Comparison of ENCODE assay signal across 26 cellular contexts in the genomic region with DNA sequence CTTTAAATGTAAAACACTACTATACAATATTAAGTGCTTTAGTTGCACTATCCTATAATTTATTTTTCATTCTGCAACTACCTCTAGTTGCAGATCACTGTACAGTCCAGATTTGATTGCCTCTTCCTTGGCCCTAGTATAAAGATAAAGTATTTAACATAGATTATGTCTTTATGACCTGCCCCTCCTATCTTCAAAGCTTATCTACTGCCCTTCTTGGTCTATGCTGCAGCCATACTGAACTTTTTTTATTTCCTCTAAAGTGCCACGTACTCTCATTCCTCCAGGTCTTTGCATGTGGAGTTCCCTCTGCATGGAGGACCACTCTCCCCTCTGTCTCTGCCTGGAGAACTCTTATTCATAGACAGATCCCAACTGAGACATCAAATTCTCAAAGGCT.
"Had no signal": no experiment of that assay in that cellular context is flagged by ENCODE, and none has a peak within 500 bp of the region (broad histone marks: within the 10 kb centered on the region; RNA-seq: fewer than 3 reads in every experiment).

No MANE protein-coding gene starts in this region.

- H2AFZ ChIP-seq: neural progenitor cell had no signal

- FAIRE-seq: endometrium had no signal

- DNase-seq: cortex of kidney; effector memory CD8-positive, alpha-beta T cell; erythroblast; esophagus squamous epithelium; foreskin melanocyte; glutamatergic neuron; heart right ventricle; hypothalamus; immature natural killer cell; islet precursor cell; kidney glomerular epithelial cell; left ventricle myocardium superior; lower lobe of right lung; natural killer cell; psoas muscle; right cardiac atrium; sigmoid colon; spleen; stimulated activated CD4-positive, alpha-beta T cell treated with anti-CD3 and anti-CD28 coated beads, Interleukin-4, amount 100 ng/mL, for 4 hours; stimulated activated naive CD8-positive, alpha-beta T cell treated with anti-CD3 and anti-CD28 coated beads, Interleukin-15, Interleukin-2, amounts not matched to agents 100 U/mL and 50 U/mL, for 24 hours; substantia nigra; testis had no signal

- H3K4me3 Mint-ChIP-seq: effector memory CD8-positive, alpha-beta T cell; immature natural killer cell; natural killer cell; neural progenitor cell; stimulated activated memory B cell treated with anti-CD40 and anti-IgM and Interleukin-4, amounts not matched to agents 10 μg/mL and 1 μg/mL and 100 μg/mL, for 72 hours had no signal

- H3K4me2 ChIP-seq: neural progenitor cell had no signal

- H3K27ac Mint-ChIP-seq: effector memory CD8-positive, alpha-beta T cell; immature natural killer cell; natural killer cell; neural progenitor cell; stimulated activated memory B cell treated with anti-CD40 and anti-IgM and Interleukin-4, amounts not matched to agents 10 μg/mL and 1 μg/mL and 100 μg/mL, for 72 hours had no signal

- H3K9ac ChIP-seq: neural progenitor cell had no signal

- H3K27me3 Mint-ChIP-seq: stimulated activated memory B cell treated with anti-CD40 and anti-IgM and Interleukin-4, amounts not matched to agents 10 μg/mL and 1 μg/mL and 100 μg/mL, for 72 hours had no signal

- H3K9me3 Mint-ChIP-seq: effector memory CD8-positive, alpha-beta T cell; immature natural killer cell; natural killer cell; neural progenitor cell; stimulated activated memory B cell treated with anti-CD40 and anti-IgM and Interleukin-4, amounts not matched to agents 10 μg/mL and 1 μg/mL and 100 μg/mL, for 72 hours had no signal

- H3K27me3 ChIP-seq: esophagus squamous epithelium, heart right ventricle, neural progenitor cell, sigmoid colon, spleen, testis, tibial nerve had no signal

- H3K4me1 Mint-ChIP-seq: immature natural killer cell; natural killer cell; neural progenitor cell; stimulated activated memory B cell treated with anti-CD40 and anti-IgM and Interleukin-4, amounts not matched to agents 10 μg/mL and 1 μg/mL and 100 μg/mL, for 72 hours had no signal

- H3K4me3 ChIP-seq: esophagus squamous epithelium, heart right ventricle, lower lobe of right lung, neural progenitor cell, psoas muscle, sigmoid colon, spleen, testis, tibial nerve had no signal

- H3K36me3 Mint-ChIP-seq: immature natural killer cell; natural killer cell; stimulated activated memory B cell treated with anti-CD40 and anti-IgM and Interleukin-4, amounts not matched to agents 10 μg/mL and 1 μg/mL and 100 μg/mL, for 72 hours had no signal

- H3K4me1 ChIP-seq: lower lobe of right lung, neural progenitor cell, spleen had no signal

- H3K36me3 ChIP-seq: esophagus squamous epithelium, heart right ventricle, lower lobe of right lung, neural progenitor cell, sigmoid colon, spleen, tibial nerve had no signal

- H3K9me3 ChIP-seq: esophagus squamous epithelium, heart right ventricle, lower lobe of right lung, psoas muscle, sigmoid colon, spleen, testis, tibial nerve had no signal

- ATAC-seq: effector memory CD8-positive, alpha-beta T cell; heart right ventricle; left ventricle myocardium superior; lower lobe of right lung; natural killer cell; psoas muscle; stimulated activated memory B cell treated with anti-CD40 and anti-IgM and Interleukin-4, amounts not matched to agents 10 μg/mL and 1 μg/mL and 100 μg/mL, for 72 hours; stimulated activated naive CD8-positive, alpha-beta T cell treated with anti-CD3 and anti-CD28 coated beads, Interleukin-15, Interleukin-2, amounts not matched to agents 100 U/mL and 50 U/mL, for 24 hours had no signal

- H3K27ac ChIP-seq: esophagus squamous epithelium, heart right ventricle, lower lobe of right lung, neural progenitor cell, psoas muscle, spleen, testis, tibial nerve had no signal
